In genomic region chr19:58499021-58499927, GRCh38 we compare ENCODE assay signal across 8 cellular contexts. TPM values are rescaled to one million over a fixed set of nuclear protein-coding genes. Genes with fewer than 3 reads are reported as not detected.
A peak's percentile ranks its signal among the peaks of the same experiment; 100 is the strongest.
DNase-seq lines count a peak whose midpoint lies in the region; FAIRE-seq and TF ChIP-seq lines count a peak whose summit lies in the region.

No MANE protein-coding gene starts in this region.

- peaks cover 8 to 29% (median 25%) of the 10 kb centered on the region in 4 donors for H3K4me1 ChIP-seq in stomach

- WGBS in stomach, 5 donors = 1 to 2% (median 2%) methylated on average over 50 to 60 of the region's 60 CpGs

- H3K36me3 ChIP-seq in H7 (replicated peaks; ENCODE audit: control insufficient read depth, insufficient read depth, low read length) (no peaks in the 10 kb centered on the region), stomach (no peaks in the 10 kb centered on the region)

- no peaks in the 10 kb centered on the region for H3K27me3 Mint-ChIP-seq in neural crest cell (ENCODE audit: low read depth)

- FAIRE-seq in G401.6 (lab: Jason Lieb, UNC) = peak; percentile 95

- peaks cover 12% of the 10 kb centered on the region for H3K9me3 Mint-ChIP-seq in neural crest cell

- H3K4me3 Mint-ChIP-seq in neural crest cell = peak overlapping the region; percentile 95

- H3K4me3 ChIP-seq in H7 (ENCODE audit: insufficient read depth, low read depth, low read length) = peak overlapping the region; percentile 78
- peak overlapping the region; percentile 57 to 76 for H3K4me3 ChIP-seq in foreskin fibroblast (ENCODE audit: low read depth in 1 of 2, low read length in 2 of 2)
- peak overlapping the region; percentile 47 to 61 (median 56) for H3K4me3 ChIP-seq in stomach

- peaks cover 6% of the 10 kb centered on the region for H3K36me3 Mint-ChIP-seq in neural crest cell (ENCODE audit: low read depth)

- no peak for TF ChIP-seq EP300 in stomach (IDR thresholded peaks at IDR 0.05)

- peaks cover 19% of the 10 kb centered on the region for H3K4me1 Mint-ChIP-seq in neural crest cell

- H3K9me3 ChIP-seq in stomach = no peaks in the 10 kb centered on the region

- TF ChIP-seq POLR2A in Raji (IDR thresholded peaks at IDR 0.05; ENCODE audit: insufficient read depth, low read depth, low read length) (peak; percentile 94), stomach (IDR thresholded peaks at IDR 0.05) (no peak)

- H3K27ac Mint-ChIP-seq in neural crest cell (ENCODE audit: unreplicated experiment) = peak overlapping the region; percentile 94

- TF ChIP-seq CTCF in foreskin fibroblast (IDR thresholded peaks at IDR 0.05; ENCODE audit: low read depth, low read length) (peak; percentile 28), neural crest cell (conservative IDR thresholded peaks at IDR 0.05) (peak; percentile 57), stomach (IDR thresholded peaks at IDR 0.05) (peak in 2 of 7 experiments; percentile 26 to 27)

- peak overlapping the region; percentile 39 to 92 (median 85) for H3K27ac ChIP-seq in stomach

- intact Hi-C loops in stomach (cut with DNase I; ENCODE audit: low total_unique reads) = no loop called here

- H3K27me3 ChIP-seq in H7 (ENCODE audit: control insufficient read depth, insufficient read depth, low read length) (no peaks in the 10 kb centered on the region; the same call in 1 of the 2 replicates), stomach (no peaks in the 10 kb centered on the region)

- DNase-seq in H7 (peak; percentile 100), M059J (ENCODE audit: low read depth) (peak; percentile 99), activated gamma-delta T cell treated with Interleukin-2 at 50 U/mL for 16 hours (peak; percentile 93), foreskin fibroblast (peak; percentile 99 to 100), neural crest cell (ENCODE audit: low read depth, low spot score) (peak; percentile 99), stomach (peak; percentile 99)

RNA-seq across cellular contexts. Expression of gene SLC27A5, which starts 12.5 kb away (rescaled TPM):
- total RNA-seq in H7 (2014; rRNA removed; shearing (Covaris generic)) = 19.4 and 23.9 TPM in 2 replicates
- 4.1 and 5.2 TPM in 2 replicates for total RNA-seq in M059J (2014; rRNA removed; shearing (Covaris generic))
- total RNA-seq in neural crest cell = 16.2 and 17.5 TPM in 2 replicates
- 1 to 10 TPM in 3 of 5 donors, under 1 TPM in 1, not detected in 1; 0.87 to 3.3 (median 1.3) TPM for total RNA-seq in stomach
- polyA plus RNA-seq in stomach = 10 to 100 TPM in 2 of 3 donors, 1 to 10 TPM in 1; 8.4 to 18.4 (median 16.0) TPM

RNA-seq across cellular contexts. Expression of gene ZBTB45, which starts 20.3 kb away (rescaled TPM):
- total RNA-seq in H7 (2014; rRNA removed; shearing (Covaris generic)) = 12.6 and 20.4 TPM in 2 replicates
- 5.8 and 9.7 TPM in 2 replicates for total RNA-seq in M059J (2014; rRNA removed; shearing (Covaris generic))
- total RNA-seq in neural crest cell (24.1 and 27.3 TPM in 2 replicates), stomach (10 to 100 TPM in 3 of 5 donors, 1 to 10 TPM in 1, not detected in 1; 2.4 to 49.0 (median 20.1) TPM)
- polyA plus RNA-seq in stomach = 1 to 10 TPM; 5.6 to 8.2 (median 6.6) TPM

RNA-seq across cellular contexts. Expression of gene ZNF446, which starts 23.1 kb away (rescaled TPM):
- 7.4 and 8.4 TPM in 2 replicates for total RNA-seq in H7 (2014; rRNA removed; shearing (Covaris generic))
- total RNA-seq in M059J (2014; rRNA removed; shearing (Covaris generic)) = 5.4 and 10.9 TPM in 2 replicates
- 16.5 and 18.6 TPM in 2 replicates for total RNA-seq in neural crest cell
- total RNA-seq in stomach = 10 to 100 TPM in 1 of 5 donors, 1 to 10 TPM in 4; 4.6 to 26.1 (median 5.3) TPM
- 10 to 100 TPM in 1 of 3 donors, 1 to 10 TPM in 2; 7.1 to 13.0 (median 9.2) TPM for polyA plus RNA-seq in stomach

RNA-seq across cellular contexts. Expression of gene ZNF324, which starts 32.4 kb away (rescaled TPM):
- total RNA-seq in H7 (2014; rRNA removed; shearing (Covaris generic)) = 6.6 and 6.8 TPM in 2 replicates
- 10.3 and 15.7 TPM in 2 replicates for total RNA-seq in M059J (2014; rRNA removed; shearing (Covaris generic))
- 17.5 and 18.8 TPM in 2 replicates for total RNA-seq in neural crest cell
- 10 to 100 TPM in 1 of 5 donors, 1 to 10 TPM in 4; 5.8 to 11.9 (median 8.5) TPM for total RNA-seq in stomach
- 1 to 10 TPM; 1.7 to 3.0 (median 2.3) TPM for polyA plus RNA-seq in stomach

RNA-seq across cellular contexts. Expression of gene TRIM28, which starts 44.6 kb away (rescaled TPM):
- 1,648 and 1,979 TPM in 2 replicates for total RNA-seq in H7 (2014; rRNA removed; shearing (Covaris generic))
- total RNA-seq in M059J (2014; rRNA removed; shearing (Covaris generic)) = 262 and 359 TPM in 2 replicates
- total RNA-seq in neural crest cell (964 and 1,000 TPM in 2 replicates), stomach (100 to 1,000 TPM in 4 of 5 donors, 10 to 100 TPM in 1; 95.5 to 923 (median 243) TPM)
- 100 to 1,000 TPM; 143 to 200 (median 171) TPM for polyA plus RNA-seq in stomach

Comparison
In these comparisons a context has a peak if more than half of its experiments do, and no peak if none do; other contexts are left out.
1. Peak in every context shown above with its lines: DNase-seq, H3K4me3 ChIP-seq and H3K27ac ChIP-seq.